In genomic region chr1:119808972-119809550, GRCh38 we compare ENCODE assay signal across 8 cellular contexts. TPM values are rescaled to one million over a fixed set of nuclear protein-coding genes. Genes with fewer than 3 reads are reported as not detected.
A peak's percentile ranks its signal among the peaks of the same experiment; 100 is the strongest.
DNase-seq lines count a peak whose midpoint lies in the region; ATAC-seq and TF ChIP-seq lines count a peak whose summit lies in the region.

No MANE protein-coding gene starts in this region.

- 2% methylated on average over 6 of the region's 6 CpGs for WGBS in esophagus muscularis mucosa

- CTCF ChIA-PET in CD4-positive, alpha-beta memory T cell (lab: Charles Lee; ENCODE audit: partially characterized antibody), result interaction anchor here (0.6 to 1.6 kb wide), 14 partner anchors 9 to 132 kb away, joined by 3 to 9 read pairs (median 4); no protein-coding TSS in a partner anchor

- 0 out of 2 replicates have a peak overlapping the region, but pooled peaks have one; percentile 17 for H2AFZ ChIP-seq in KMS-11 (ENCODE audit: low read depth)

- peak; percentile 90 for ATAC-seq in GM19467 (IDR thresholded peaks at IDR 0.05; ENCODE audit: unreplicated experiment)
- peak; percentile 92 to 97 for ATAC-seq in naive thymus-derived CD8-positive, alpha-beta T cell
- peak; percentile 77 for ATAC-seq in stimulated activated effector memory CD8-positive, alpha-beta T cell treated with anti-CD3 and anti-CD28 coated beads, Interleukin-12 subunit alpha, Interleukin-12 subunit beta, amount 100 ng/mL, for 72 hours

- H3K36me3 ChIP-seq in CD4-positive, alpha-beta memory T cell (ENCODE audit: insufficient read depth, low read length), result no peaks in the 10 kb centered on the region
- H3K36me3 ChIP-seq in KMS-11 (ENCODE audit: insufficient read depth), result no peaks in the 10 kb centered on the region
- no peaks in the 10 kb centered on the region for H3K36me3 ChIP-seq in esophagus muscularis mucosa

- H3K9ac ChIP-seq in KMS-11, result no peak overlapping the region

- peaks cover 18 to 26% of the 10 kb centered on the region in 2 donors for H3K27me3 Mint-ChIP-seq in CD4-positive, alpha-beta memory T cell
- H3K27me3 Mint-ChIP-seq in naive thymus-derived CD8-positive, alpha-beta T cell, result peaks cover 6 to 26% (median 9%) of the 10 kb centered on the region in 5 donors

- H3K4me3 ChIP-seq in CD4-positive, alpha-beta memory T cell (ENCODE audit: low read length in 2 of 2), result no peak overlapping the region
- no peak overlapping the region for H3K4me3 ChIP-seq in KMS-11 (IDR thresholded peaks at IDR 0.05; ENCODE audit: insufficient read depth, low read depth, low read length)
- no peak overlapping the region for H3K4me3 ChIP-seq in esophagus muscularis mucosa

- no peak for TF ChIP-seq POLR2A in esophagus muscularis mucosa (IDR thresholded peaks at IDR 0.05; ENCODE audit: low read depth)

- TF ChIP-seq CTCF in KMS-11 (conservative IDR thresholded peaks at IDR 0.05; ENCODE audit: low read depth, low read length) (peak; percentile 74), esophagus muscularis mucosa (IDR thresholded peaks at IDR 0.05) (peak; percentile 79 to 92 (median 85))

- H3K4me1 ChIP-seq in CD4-positive, alpha-beta memory T cell (ENCODE audit: insufficient read depth, low read length), result peaks cover 4% of the 10 kb centered on the region
- H3K4me1 ChIP-seq in KMS-11 (ENCODE audit: low read depth, poor library complexity, severe bottlenecking), result peaks cover 12% of the 10 kb centered on the region
- H3K4me1 ChIP-seq in esophagus muscularis mucosa, result peaks cover 0 to 8% (median 0%) of the 10 kb centered on the region in 4 donors

- POLR2A ChIA-PET in CD4-positive, alpha-beta memory T cell (lab: Charles Lee; ENCODE audit: partially characterized antibody), result no interaction called here
- POLR2A ChIA-PET in naive thymus-derived CD8-positive, alpha-beta T cell (lab: Charles Lee), result interaction anchor here (1.7 kb wide), 1 partner anchor 10 kb away, joined by 11 read pairs; no protein-coding TSS in a partner anchor

- intact Hi-C loops in CD4-positive, alpha-beta memory T cell (cut with micrococcal nuclease), result no loop called here
- intact Hi-C loops in esophagus muscularis mucosa (cut with DNase I), result loop anchor here (2.0 kb wide), 1 partner anchor 64 kb away; no protein-coding TSS in a partner anchor

- no peaks in the 10 kb centered on the region for H3K9me3 ChIP-seq in CD4-positive, alpha-beta memory T cell (ENCODE audit: control insufficient read depth in 1 of 2, low read length in 2 of 2)
- no peaks in the 10 kb centered on the region for H3K9me3 ChIP-seq in esophagus muscularis mucosa

- no peak for TF ChIP-seq EP300 in esophagus muscularis mucosa (IDR thresholded peaks at IDR 0.05)

- peaks cover 0 to 4% (median 1%) of the 10 kb centered on the region in 4 donors for H3K4me1 Mint-ChIP-seq in CD4-positive, alpha-beta memory T cell
- H3K4me1 Mint-ChIP-seq in naive thymus-derived CD8-positive, alpha-beta T cell, result peaks cover 0 to 7% (median 4%) of the 10 kb centered on the region in 4 donors
- H3K4me1 Mint-ChIP-seq in stimulated activated effector memory CD8-positive, alpha-beta T cell treated with anti-CD3 and anti-CD28 coated beads, Interleukin-12 subunit alpha, Interleukin-12 subunit beta, amount 100 ng/mL, for 72 hours, result no peaks in the 10 kb centered on the region

- no peak overlapping the region for H3K27ac Mint-ChIP-seq in CD4-positive, alpha-beta memory T cell
- H3K27ac Mint-ChIP-seq in naive thymus-derived CD8-positive, alpha-beta T cell, result peak overlapping the region in 3 of 10 donors; percentile 12 to 40 (median 35)
- H3K27ac Mint-ChIP-seq in stimulated activated effector memory CD8-positive, alpha-beta T cell treated with anti-CD3 and anti-CD28 coated beads, Interleukin-12 subunit alpha, Interleukin-12 subunit beta, amount 100 ng/mL, for 72 hours, result no peak overlapping the region

- H3K27me3 ChIP-seq in CD4-positive, alpha-beta memory T cell (ENCODE audit: insufficient read depth, low read length), result no peaks in the 10 kb centered on the region
- H3K27me3 ChIP-seq in KMS-11 (ENCODE audit: insufficient read depth, low read depth), result no peaks in the 10 kb centered on the region
- H3K27me3 ChIP-seq in esophagus muscularis mucosa, result no peaks in the 10 kb centered on the region

- no peaks in the 10 kb centered on the region for H3K79me2 ChIP-seq in KMS-11 (ENCODE audit: insufficient read depth, low read depth)

- no peak overlapping the region for H3K4me3 Mint-ChIP-seq in CD4-positive, alpha-beta memory T cell
- H3K4me3 Mint-ChIP-seq in naive thymus-derived CD8-positive, alpha-beta T cell, result peak overlapping the region in 3 of 10 donors; percentile 10 to 43 (median 34)
- H3K4me3 Mint-ChIP-seq in stimulated activated effector memory CD8-positive, alpha-beta T cell treated with anti-CD3 and anti-CD28 coated beads, Interleukin-12 subunit alpha, Interleukin-12 subunit beta, amount 100 ng/mL, for 72 hours, result no peak overlapping the region

- H3K4me2 ChIP-seq in KMS-11, result no peak overlapping the region; the same call in 1 of the 2 replicates

- DNase-seq in CD4-positive, alpha-beta memory T cell, result peak; percentile 38 to 57 (median 52)
- DNase-seq in OCI-M2 (lab: John Stamatoyannopoulos, UW; ENCODE audit: unreplicated experiment) (peak; percentile 26), activated T-cell treated with anti-CD3 and anti-CD28 coated beads for 24 hours (ENCODE audit: low read depth) (peak; percentile 47), esophagus muscularis mucosa (ENCODE audit: extremely low spot score) (no peak)
- DNase-seq in naive thymus-derived CD8-positive, alpha-beta T cell, result peak; percentile 44 to 76 (median 62)
- DNase-seq in stimulated activated effector memory CD8-positive, alpha-beta T cell treated with anti-CD3 and anti-CD28 coated beads, Interleukin-12 subunit alpha, Interleukin-12 subunit beta, amount 100 ng/mL, for 72 hours (ENCODE audit: low spot score in 2 of 2), result peak; percentile 29 to 73

- no peaks in the 10 kb centered on the region for H4K20me1 ChIP-seq in KMS-11 (ENCODE audit: insufficient read depth)

- no peaks in the 10 kb centered on the region for H3K9me3 Mint-ChIP-seq in CD4-positive, alpha-beta memory T cell
- no peaks in the 10 kb centered on the region for H3K9me3 Mint-ChIP-seq in naive thymus-derived CD8-positive, alpha-beta T cell
- H3K9me3 Mint-ChIP-seq in stimulated activated effector memory CD8-positive, alpha-beta T cell treated with anti-CD3 and anti-CD28 coated beads, Interleukin-12 subunit alpha, Interleukin-12 subunit beta, amount 100 ng/mL, for 72 hours, result no peaks in the 10 kb centered on the region

- H3K27ac ChIP-seq in CD4-positive, alpha-beta memory T cell (ENCODE audit: low read depth, low read length), result no peak overlapping the region
- no peak overlapping the region for H3K27ac ChIP-seq in KMS-11
- no peak overlapping the region for H3K27ac ChIP-seq in esophagus muscularis mucosa (replicated peaks in 1 of 4)

- H3K36me3 Mint-ChIP-seq in CD4-positive, alpha-beta memory T cell, result no peaks in the 10 kb centered on the region
- no peaks in the 10 kb centered on the region for H3K36me3 Mint-ChIP-seq in naive thymus-derived CD8-positive, alpha-beta T cell
- no peaks in the 10 kb centered on the region for H3K36me3 Mint-ChIP-seq in stimulated activated effector memory CD8-positive, alpha-beta T cell treated with anti-CD3 and anti-CD28 coated beads, Interleukin-12 subunit alpha, Interleukin-12 subunit beta, amount 100 ng/mL, for 72 hours

RNA-seq across cellular contexts. Expression of gene REG4, which starts 2.2 kb away (rescaled TPM):
- under 1 TPM in 1 of 2 experiments, not detected in 1; 0.25 TPM for total RNA-seq in CD4-positive, alpha-beta memory T cell
- polyA plus RNA-seq in CD4-positive, alpha-beta memory T cell, result under 1 TPM in 1 of 2 donors, not detected in 1; 0.18 TPM
- not detected for total RNA-seq in esophagus muscularis mucosa
- 10 to 100 TPM; 16.1 to 18.1 TPM for total RNA-seq in naive thymus-derived CD8-positive, alpha-beta T cell
- polyA plus RNA-seq in naive thymus-derived CD8-positive, alpha-beta T cell, result 10 to 100 TPM; 15.0 to 63.0 (median 30.0) TPM

RNA-seq across cellular contexts. Expression of gene HMGCS2, which starts 40.4 kb away (rescaled TPM):
- not detected for total RNA-seq in CD4-positive, alpha-beta memory T cell
- not detected for polyA plus RNA-seq in CD4-positive, alpha-beta memory T cell
- 1 to 10 TPM in 1 of 4 donors, under 1 TPM in 1, not detected in 2; 0.83 to 1.1 TPM for total RNA-seq in esophagus muscularis mucosa
- not detected for total RNA-seq in naive thymus-derived CD8-positive, alpha-beta T cell
- not detected for polyA plus RNA-seq in naive thymus-derived CD8-positive, alpha-beta T cell

Comparison
In these comparisons a context has a peak if more than half of its experiments do, and no peak if none do; other contexts are left out.
1. RNA of gene REG4, which starts 2.2 kb away (total RNA-seq): 16.1 to 18.1 TPM in naive thymus-derived CD8-positive, alpha-beta T cell; 0.25 TPM in CD4-positive, alpha-beta memory T cell and not detected in esophagus muscularis mucosa; every median in the first group is over 10 times any median in the second.
2. Peak in every context shown above with its lines, with median percentiles within 50 percentile points of each other: ATAC-seq.